In the genomic region with DNA sequence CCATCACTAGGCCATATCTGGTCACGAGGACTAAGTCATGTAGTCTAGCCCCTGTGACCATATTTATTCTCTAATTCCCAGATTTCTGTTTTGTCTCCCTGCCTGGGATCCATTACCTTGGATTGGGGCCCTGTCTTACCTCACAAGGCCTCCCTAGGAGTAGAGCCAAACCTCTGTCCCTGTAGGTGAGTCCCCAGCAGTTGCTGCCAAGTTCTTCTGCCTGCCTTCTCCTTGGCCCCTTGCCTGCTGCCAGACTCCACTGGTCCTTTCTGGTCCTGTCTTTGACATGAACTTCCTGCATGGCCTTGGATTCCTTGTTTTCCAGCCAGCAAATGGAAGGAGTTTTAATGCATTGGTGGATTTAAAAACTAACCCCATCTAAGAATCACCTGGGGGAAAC, we compare ENCODE assay signal across 23 cellular contexts. TPM values are rescaled to one million over a fixed set of nuclear protein-coding genes. Genes with fewer than 3 reads are reported as not detected.
"Had no signal": no experiment of that assay in that cellular context is flagged by ENCODE, and none has a peak within 500 bp of the region (broad histone marks: within the 10 kb centered on the region; RNA-seq: fewer than 3 reads in every experiment).

No MANE protein-coding gene starts in this region.

- H3K9me3 ChIP-seq: SK-N-SH had no signal

- H3K27ac ChIP-seq: RWPE1 had no signal

- ATAC-seq: Panc1, PC-3 had no signal

- DNase-seq: KBM-7, MV-4-11, NCI-H1048, NCI-H1105, NCI-H1417, NCI-H1436 treated with DMSO at 0.1 percent for 48 hours, NCI-H1694, NCI-H187 treated with DMSO at 0.1 percent for 48 hours, NCI-H2081 treated with DMSO at 0.1 percent for 48 hours, NCI-H2171, NCI-H345, NCI-H446 treated with DMSO at 0.1 percent for 48 hours, NCI-H510A treated with DMSO at 0.1 percent for 48 hours, NCI-H526, NCI-H82, PC-3, SHP77, SK-N-SH, SW 1271 had no signal

RNA-seq across cellular contexts. Expression of gene CADM1, which starts 35.6 kb away (rescaled TPM):
- total RNA-seq: HT-29, MCF 10A had no signal
